28 cellular contexts compared by ENCODE assay signal in genomic region chr6:398065-398464, GRCh38. TPM values are rescaled to one million over a fixed set of nuclear protein-coding genes. Genes with fewer than 3 reads are reported as not detected.
A peak's percentile ranks its signal among the peaks of the same experiment; 100 is the strongest.
DNase-seq lines count a peak whose midpoint lies in the region; ATAC-seq and TF ChIP-seq lines count a peak whose summit lies in the region.
"Had no signal": no experiment of that assay in that cellular context is flagged by ENCODE, and none has a peak within 500 bp of the region (broad histone marks: within the 10 kb centered on the region; RNA-seq: fewer than 3 reads in every experiment).

No MANE protein-coding gene starts in this region.

- H3K9me3 Mint-ChIP-seq in activated T-cell treated with anti-CD3 and anti-CD28 coated beads, Interleukin-2, amount 50 U/mL, for 72 hours = no peaks in the 10 kb centered on the region
- no peaks in the 10 kb centered on the region for H3K9me3 Mint-ChIP-seq in activated CD4-positive, alpha-beta memory T cell treated with anti-CD3 and anti-CD28 coated beads, Interleukin-2, amount 10 ng/mL, durations not matched to agents 7 days and 5 days
- no peaks in the 10 kb centered on the region for H3K9me3 Mint-ChIP-seq in stimulated activated effector memory CD8-positive, alpha-beta T cell treated with anti-CD3 and anti-CD28 coated beads, Interleukin-12 subunit alpha, Interleukin-12 subunit beta, amount 100 ng/mL, for 72 hours
- H3K9me3 Mint-ChIP-seq: naive thymus-derived CD8-positive, alpha-beta T cell; T-cell had no signal

- no peak overlapping the region for H3K4me3 ChIP-seq in GM12865 (ENCODE audit: low read depth, low read length)
- H3K4me3 ChIP-seq: GM23248, K562, left lung, MG63, SJSA1, skin epidermis, thoracic aorta, vagina had no signal

- POLR2A ChIA-PET in activated CD4-positive, alpha-beta memory T cell treated with anti-CD3 and anti-CD28 coated beads, Interleukin-2, amount 10 ng/mL, durations not matched to agents 7 days and 5 days (lab: Charles Lee) = interaction anchor here (1.0 to 4.1 kb wide), 13 partner anchors 8 to 209 kb away, joined by 3 to 33 read pairs (median 6); no protein-coding TSS in a partner anchor

- no peaks in the 10 kb centered on the region for H3K27me3 Mint-ChIP-seq in activated T-cell treated with anti-CD3 and anti-CD28 coated beads, Interleukin-2, amount 50 U/mL, for 72 hours (ENCODE audit: low read depth)
- H3K27me3 Mint-ChIP-seq in activated CD4-positive, alpha-beta memory T cell treated with anti-CD3 and anti-CD28 coated beads, Interleukin-2, amount 10 ng/mL, durations not matched to agents 7 days and 5 days = no peaks in the 10 kb centered on the region

- H3K4me1 Mint-ChIP-seq in activated T-cell treated with anti-CD3 and anti-CD28 coated beads, Interleukin-2, amount 50 U/mL, for 72 hours (ENCODE audit: low read depth) = peaks cover 89% of the 10 kb centered on the region
- H3K4me1 Mint-ChIP-seq in activated CD4-positive, alpha-beta memory T cell treated with anti-CD3 and anti-CD28 coated beads, Interleukin-2, amount 10 ng/mL, durations not matched to agents 7 days and 5 days = peaks cover 88% of the 10 kb centered on the region
- peaks cover 84% of the 10 kb centered on the region for H3K4me1 Mint-ChIP-seq in stimulated activated effector memory CD8-positive, alpha-beta T cell treated with anti-CD3 and anti-CD28 coated beads, Interleukin-12 subunit alpha, Interleukin-12 subunit beta, amount 100 ng/mL, for 72 hours

- peak overlapping the region; percentile 98 for H3K27ac Mint-ChIP-seq in activated T-cell treated with anti-CD3 and anti-CD28 coated beads, Interleukin-2, amount 50 U/mL, for 72 hours
- peak overlapping the region; percentile 47 for H3K27ac Mint-ChIP-seq in activated CD4-positive, alpha-beta memory T cell treated with anti-CD3 and anti-CD28 coated beads, Interleukin-2, amount 10 ng/mL, durations not matched to agents 7 days and 5 days
- H3K27ac Mint-ChIP-seq in stimulated activated effector memory CD8-positive, alpha-beta T cell treated with anti-CD3 and anti-CD28 coated beads, Interleukin-12 subunit alpha, Interleukin-12 subunit beta, amount 100 ng/mL, for 72 hours = peak overlapping the region; percentile 86
- H3K27ac Mint-ChIP-seq: CD14-positive monocyte; naive thymus-derived CD8-positive, alpha-beta T cell; T-cell had no signal

- peaks cover 58 to 88% of the 10 kb centered on the region in 2 donors for H3K36me3 Mint-ChIP-seq in activated T-cell treated with anti-CD3 and anti-CD28 coated beads, Interleukin-2, amount 50 U/mL, for 72 hours (ENCODE audit: insufficient read depth in 2 of 2)
- peaks cover 89% of the 10 kb centered on the region for H3K36me3 Mint-ChIP-seq in activated CD4-positive, alpha-beta memory T cell treated with anti-CD3 and anti-CD28 coated beads, Interleukin-2, amount 10 ng/mL, durations not matched to agents 7 days and 5 days (ENCODE audit: low read depth)
- peaks cover 100% of the 10 kb centered on the region for H3K36me3 Mint-ChIP-seq in stimulated activated effector memory CD8-positive, alpha-beta T cell treated with anti-CD3 and anti-CD28 coated beads, Interleukin-12 subunit alpha, Interleukin-12 subunit beta, amount 100 ng/mL, for 72 hours

- DNase-seq in activated T-cell treated with anti-CD3 and anti-CD28 coated beads, Interleukin-2, amount 50 U/mL, for 72 hours = no peak
- DNase-seq in activated T-cell treated with anti-CD3 and anti-CD28 coated beads, Interleukin-2, amount 50 U/mL, for 48 hours = no peak
- DNase-seq in GM12865 (ENCODE audit: low read depth) = peak; percentile 31
- DNase-seq in activated CD4-positive, alpha-beta memory T cell treated with anti-CD3 and anti-CD28 coated beads, Interleukin-2, amount 10 ng/mL, durations not matched to agents 7 days and 5 days = no peak
- no peak for DNase-seq in stimulated activated effector memory CD8-positive, alpha-beta T cell treated with anti-CD3 and anti-CD28 coated beads, Interleukin-12 subunit alpha, Interleukin-12 subunit beta, amount 100 ng/mL, for 72 hours (ENCODE audit: low spot score in 2 of 2)
- DNase-seq in NCI-H1930 (lab: John Stamatoyannopoulos, UW) = no peak
- no peak for DNase-seq in NCI-H748 (lab: John Stamatoyannopoulos, UW; ENCODE audit: unreplicated experiment)
- DNase-seq: activated CD4-positive, CD25-positive, alpha-beta regulatory T cell treated with anti-CD3 and anti-CD28 coated beads, Interleukin-2, amount 50 U/mL, for 72 hours; activated CD8-positive, alpha-beta memory T cell treated with anti-CD3 and anti-CD28 coated beads, Interleukin-2, amount 50 U/mL, for 4 hours; EL; GM23248; hypothalamus; left lung; MG63; naive thymus-derived CD8-positive, alpha-beta T cell; NCI-H1436; NCI-H524 treated with DMSO at 0.1 percent for 48 hours; T-cell had no signal

- ATAC-seq in activated T-cell treated with anti-CD3 and anti-CD28 coated beads, Interleukin-2, amount 50 U/mL, for 72 hours (replicated peaks in 1 of 2) = no peak
- no peak for ATAC-seq in stimulated activated effector memory CD8-positive, alpha-beta T cell treated with anti-CD3 and anti-CD28 coated beads, Interleukin-12 subunit alpha, Interleukin-12 subunit beta, amount 100 ng/mL, for 72 hours
- no peak for ATAC-seq in HG02938 (IDR thresholded peaks at IDR 0.05; ENCODE audit: unreplicated experiment)
- ATAC-seq: K562; left lung; naive thymus-derived CD8-positive, alpha-beta T cell; T-cell had no signal

- CTCF ChIA-PET in activated CD4-positive, alpha-beta memory T cell treated with anti-CD3 and anti-CD28 coated beads, Interleukin-2, amount 10 ng/mL, durations not matched to agents 7 days and 5 days (lab: Charles Lee) = interaction anchor here (1.3 to 2.4 kb wide), 2 partner anchors 34 to 209 kb away, joined by 3 to 8 read pairs; no protein-coding TSS in a partner anchor

- TF ChIP-seq CTCF in GM12865 (IDR thresholded peaks at IDR 0.05; ENCODE audit: insufficient read depth, low read depth, low read length, missing control alignments) = no peak

- H3K4me3 Mint-ChIP-seq in activated T-cell treated with anti-CD3 and anti-CD28 coated beads, Interleukin-2, amount 50 U/mL, for 72 hours = peak overlapping the region; percentile 86 to 94
- peak overlapping the region; percentile 3 for H3K4me3 Mint-ChIP-seq in activated CD4-positive, alpha-beta memory T cell treated with anti-CD3 and anti-CD28 coated beads, Interleukin-2, amount 10 ng/mL, durations not matched to agents 7 days and 5 days
- H3K4me3 Mint-ChIP-seq in stimulated activated effector memory CD8-positive, alpha-beta T cell treated with anti-CD3 and anti-CD28 coated beads, Interleukin-12 subunit alpha, Interleukin-12 subunit beta, amount 100 ng/mL, for 72 hours = peak overlapping the region; percentile 96
- H3K4me3 Mint-ChIP-seq: naive thymus-derived CD8-positive, alpha-beta T cell; T-cell had no signal

RNA-seq across cellular contexts. Expression of gene IRF4, which starts 6.5 kb away (rescaled TPM):
- 100 to 1,000 TPM; 554 to 602 TPM for total RNA-seq in activated T-cell treated with anti-CD3 and anti-CD28 coated beads, Interleukin-2, amount 50 U/mL, for 72 hours
- 100 to 1,000 TPM; 171 to 178 TPM for total RNA-seq in activated CD4-positive, alpha-beta memory T cell treated with anti-CD3 and anti-CD28 coated beads, Interleukin-2, amount 10 ng/mL, durations not matched to agents 7 days and 5 days
- total RNA-seq: GM23248, HT-29, osteocyte, renal cortical epithelial cell had no signal

Comparison
In these comparisons a context has a peak if more than half of its experiments do, and no peak if none do; other contexts are left out.
1. H3K27ac Mint-ChIP-seq: peak in every context shown above with its lines; median percentile 98 in activated T-cell treated with anti-CD3 and anti-CD28 coated beads, Interleukin-2, amount 50 U/mL, for 72 hours; 86 in stimulated activated effector memory CD8-positive, alpha-beta T cell treated with anti-CD3 and anti-CD28 coated beads, Interleukin-12 subunit alpha, Interleukin-12 subunit beta, amount 100 ng/mL, for 72 hours; 47 in activated CD4-positive, alpha-beta memory T cell treated with anti-CD3 and anti-CD28 coated beads, Interleukin-2, amount 10 ng/mL, durations not matched to agents 7 days and 5 days.
2. H3K4me3 Mint-ChIP-seq: peak in every context shown above with its lines; median percentile 96 in stimulated activated effector memory CD8-positive, alpha-beta T cell treated with anti-CD3 and anti-CD28 coated beads, Interleukin-12 subunit alpha, Interleukin-12 subunit beta, amount 100 ng/mL, for 72 hours; 90 in activated T-cell treated with anti-CD3 and anti-CD28 coated beads, Interleukin-2, amount 50 U/mL, for 72 hours; 3 in activated CD4-positive, alpha-beta memory T cell treated with anti-CD3 and anti-CD28 coated beads, Interleukin-2, amount 10 ng/mL, durations not matched to agents 7 days and 5 days.